Comparison of ENCODE assay signal across 8 cellular contexts in the genomic region with DNA sequence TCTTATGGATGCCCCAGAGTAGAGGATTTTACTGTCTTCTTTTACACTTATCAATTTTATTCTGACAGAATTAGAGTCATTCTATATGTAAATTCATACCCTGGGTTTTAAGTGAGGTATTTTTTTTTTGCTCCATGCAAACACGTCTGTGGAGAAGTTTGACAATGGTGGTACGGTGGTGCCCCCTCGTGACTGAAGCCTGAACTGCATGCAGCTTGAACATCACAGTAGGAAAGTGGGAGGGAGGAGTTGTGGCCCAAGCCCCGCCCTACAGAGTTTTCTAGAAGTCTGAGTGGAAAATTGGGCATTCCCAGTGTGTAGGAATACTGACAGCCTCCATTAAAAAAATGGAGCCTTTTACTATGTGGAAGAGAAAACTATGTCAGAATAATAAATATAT.
DNase-seq lines count a peak whose midpoint lies in the region; ATAC-seq, FAIRE-seq and TF ChIP-seq lines count a peak whose summit lies in the region.

No MANE protein-coding gene starts in this region.

- no peak overlapping the region for H3K27ac Mint-ChIP-seq in endothelial cell (ENCODE audit: unreplicated experiment)

- no peaks in the 10 kb centered on the region for H3K9me3 Mint-ChIP-seq in endothelial cell (ENCODE audit: unreplicated experiment)

- peaks cover 5% of the 10 kb centered on the region for H3K36me3 Mint-ChIP-seq in endothelial cell (ENCODE audit: low read depth, unreplicated experiment)

- no peaks in the 10 kb centered on the region for H3K27me3 Mint-ChIP-seq in endothelial cell (ENCODE audit: unreplicated experiment)

- peak; percentile 87 for FAIRE-seq in D721Med (lab: Jason Lieb, UNC)

- no peak overlapping the region for H3K4me3 Mint-ChIP-seq in endothelial cell (ENCODE audit: unreplicated experiment)

- ATAC-seq in GM21360 (IDR thresholded peaks at IDR 0.05; ENCODE audit: unreplicated experiment) = peak; percentile 97

- peak; percentile 18 for DNase-seq in D721Med (ENCODE audit: insufficient read length, low spot score)
- DNase-seq in HK-2 (ENCODE audit: unreplicated experiment) = peak; percentile 83
- peak; percentile 26 for DNase-seq in NCI-H82 treated with DMSO at 0.1 percent for 48 hours (lab: John Stamatoyannopoulos, UW; ENCODE audit: unreplicated experiment)
- peak; percentile 93 for DNase-seq in activated CD8-positive, alpha-beta memory T cell treated with anti-CD3 and anti-CD28 coated beads for 24 hours
- DNase-seq in endothelial cell (ENCODE audit: low spot score) = peak; percentile 80
- peak; percentile 78 for DNase-seq in myocyte (ENCODE audit: low read depth)
- DNase-seq in stimulated activated CD8-positive, alpha-beta memory T cell treated with anti-CD3 and anti-CD28 coated beads, Interleukin-7, amount 100 ng/mL, for 1 hour (ENCODE audit: low read depth in 2 of 2) = peak; percentile 57 to 74

- TF ChIP-seq CTCF in D721Med (IDR thresholded peaks at IDR 0.05; ENCODE audit: insufficient read depth, missing control alignments) = peak; percentile 57
- peak; percentile 81 for TF ChIP-seq CTCF in endothelial cell (IDR thresholded peaks at IDR 0.05; ENCODE audit: unreplicated experiment)

- no peaks in the 10 kb centered on the region for H3K4me1 Mint-ChIP-seq in endothelial cell (ENCODE audit: unreplicated experiment)

Comparison
In these comparisons a context has a peak if more than half of its experiments do, and no peak if none do; other contexts are left out.
1. Peak in every context shown above with its lines: DNase-seq and ATAC-seq.
2. DNase-seq: peak in every context shown above with its lines; median percentile 93 in activated CD8-positive, alpha-beta memory T cell treated with anti-CD3 and anti-CD28 coated beads for 24 hours; 83 in HK-2; 80 in endothelial cell; 78 in myocyte; 66 in stimulated activated CD8-positive, alpha-beta memory T cell treated with anti-CD3 and anti-CD28 coated beads, Interleukin-7, amount 100 ng/mL, for 1 hour; 26 in NCI-H82 treated with DMSO at 0.1 percent for 48 hours; 18 in D721Med.